Comparison of ENCODE assay signal across 9 cellular contexts in the genomic region with DNA sequence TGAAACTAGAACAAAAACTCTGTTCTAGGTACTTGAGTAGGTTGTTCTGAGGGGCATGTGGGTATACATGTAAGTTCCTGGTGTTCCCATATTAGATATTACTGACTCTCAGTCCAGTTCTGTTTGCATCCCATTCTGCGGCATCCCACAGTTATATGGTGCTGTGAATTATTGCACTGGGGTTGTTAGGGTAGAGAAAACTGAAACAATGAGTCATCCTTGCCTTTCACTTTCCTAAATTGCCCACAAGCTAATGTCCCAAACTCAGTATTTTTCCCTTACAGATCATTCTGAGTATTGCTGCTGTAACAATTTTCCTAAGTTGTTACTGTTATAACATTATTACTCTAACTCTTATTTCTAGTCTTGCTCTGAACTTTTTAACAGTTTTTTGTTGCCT.
A peak's percentile ranks its signal among the peaks of the same experiment; 100 is the strongest.
DNase-seq lines count a peak whose midpoint lies in the region; ATAC-seq and TF ChIP-seq lines count a peak whose summit lies in the region.
"Had no signal": no experiment of that assay in that cellular context is flagged by ENCODE, and none has a peak within 500 bp of the region (broad histone marks: within the 10 kb centered on the region; RNA-seq: fewer than 3 reads in every experiment).

No MANE protein-coding gene starts in this region.

- peak; percentile 23 to 24 for DNase-seq in stimulated activated CD4-positive, alpha-beta T cell treated with anti-CD3 and anti-CD28 coated beads, Interleukin-2, amount 100 ng/mL, for 24 hours
- no peak for DNase-seq in stimulated activated CD4-positive, alpha-beta T cell treated with anti-CD3 and anti-CD28 coated beads, Interleukin-4, amount 100 ng/mL, for 4 hours
- DNase-seq in RWPE1 (ENCODE audit: low spot score) (peak; percentile 8), cerebellar cortex (ENCODE audit: low spot score) (no peak), GF-D8 (lab: John Stamatoyannopoulos, UW) (no peak), inferior parietal cortex (ENCODE audit: extremely low spot score) (no peak)
- DNase-seq in central memory CD4-positive, alpha-beta T cell = no peak
- DNase-seq: COR-L47 had no signal

- no peak for TF ChIP-seq CTCF in RWPE1 (conservative IDR thresholded peaks at IDR 0.05; ENCODE audit: low read depth)

- POLR2A ChIA-PET in RWPE1 (lab: Yijun Ruan, JAX; ENCODE audit: low non-redundant PET) = no interaction called here

- CTCF ChIA-PET in RWPE1 (lab: Yijun Ruan, JAX) = interaction anchor here (0.6 kb wide), 1 partner anchor 23 kb away, joined by 3 read pairs; no protein-coding TSS in a partner anchor

- ATAC-seq in HG02885 (IDR thresholded peaks at IDR 0.05; ENCODE audit: poor library complexity, unreplicated experiment) = peak; percentile 29

- no peak overlapping the region for H3K27ac ChIP-seq in RWPE1

Comparison
In these comparisons a context has a peak if more than half of its experiments do, and no peak if none do; other contexts are left out.
1. DNase-seq: peak in stimulated activated CD4-positive, alpha-beta T cell treated with anti-CD3 and anti-CD28 coated beads, Interleukin-2, amount 100 ng/mL, for 24 hours (2 of 2) and RWPE1 (single experiment); none in stimulated activated CD4-positive, alpha-beta T cell treated with anti-CD3 and anti-CD28 coated beads, Interleukin-4, amount 100 ng/mL, for 4 hours (0 of 2), cerebellar cortex (single experiment), central memory CD4-positive, alpha-beta T cell (single experiment), GF-D8 (single experiment) and inferior parietal cortex (single experiment).